Comparison of ENCODE assay signal across 23 cellular contexts in the genomic region with DNA sequence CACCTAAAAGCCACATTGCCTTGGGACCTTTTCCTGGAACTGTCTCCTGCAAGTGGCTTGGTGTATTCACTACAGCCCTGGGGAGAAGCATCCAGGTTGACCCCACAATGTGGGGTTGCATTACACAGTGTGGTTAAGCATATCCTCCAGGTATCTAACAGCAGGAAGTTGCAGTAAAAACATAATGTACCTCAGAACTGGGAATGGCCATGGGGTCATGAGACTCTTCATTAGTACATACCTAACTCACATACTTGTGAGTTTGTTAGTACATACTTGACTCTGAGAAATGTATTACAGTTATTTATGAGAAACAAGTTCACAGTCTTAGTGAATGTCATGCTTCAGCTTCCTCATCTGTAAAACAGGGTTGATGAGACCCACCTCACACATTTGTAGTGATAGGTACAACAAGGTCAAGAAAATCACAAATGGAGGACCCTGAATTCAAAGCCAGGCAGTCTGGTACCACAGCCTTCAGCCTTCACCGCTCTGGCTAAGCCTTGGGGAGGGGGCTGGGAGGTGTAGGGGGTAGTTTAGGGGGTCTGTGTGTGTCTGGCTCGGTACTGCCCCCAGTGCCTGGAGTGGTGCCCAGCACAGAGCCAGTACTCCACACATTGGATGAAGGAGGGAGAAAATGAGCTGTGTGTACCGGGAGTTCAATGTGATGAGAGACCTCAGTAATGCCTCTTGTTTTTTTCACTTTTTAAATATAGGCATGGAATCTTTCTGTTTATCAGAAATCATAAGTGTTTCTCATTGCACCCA. TPM values are rescaled to one million over a fixed set of nuclear protein-coding genes. Genes with fewer than 3 reads are reported as not detected.
A peak's percentile ranks its signal among the peaks of the same experiment; 100 is the strongest.
DNase-seq lines count a peak whose midpoint lies in the region; ATAC-seq, FAIRE-seq and TF ChIP-seq lines count a peak whose summit lies in the region.
"Had no signal": no experiment of that assay in that cellular context is flagged by ENCODE, and none has a peak within 500 bp of the region (broad histone marks: within the 10 kb centered on the region; RNA-seq: fewer than 3 reads in every experiment).

No MANE protein-coding gene starts in this region.

- ATAC-seq in lower lobe of right lung (peak; percentile 33 to 56), HG03571 (IDR thresholded peaks at IDR 0.05; ENCODE audit: unreplicated experiment) (no peak), HG03095 (IDR thresholded peaks at IDR 0.05; ENCODE audit: unreplicated experiment) (no peak)
- ATAC-seq: gastroesophageal sphincter, GM12878, left ventricle myocardium superior, T-helper 17 cell had no signal

- no peaks in the 10 kb centered on the region for H3K4me1 ChIP-seq in lower lobe of right lung
- H3K4me1 ChIP-seq: gastroesophageal sphincter had no signal

- no peak overlapping the region for H3K27ac ChIP-seq in lower lobe of right lung
- H3K27ac ChIP-seq: 22Rv1, cardiac muscle cell, gastroesophageal sphincter, VCaP had no signal

- TF ChIP-seq CTCF in GM12874 (IDR thresholded peaks at IDR 0.05; ENCODE audit: insufficient read depth, low read depth, low read length) (0 out of 2 replicates have a peak, but pooled peaks have one; percentile 13), bronchial epithelial cell (IDR thresholded peaks at IDR 0.05; ENCODE audit: insufficient read depth, low read length, severe bottlenecking) (no peak), lower lobe of right lung (IDR thresholded peaks at IDR 0.05) (no peak)

- FAIRE-seq in bronchial epithelial cell (lab: Jason Lieb, UNC), result no peak
- FAIRE-seq: D721Med, G401.6, GM12878 had no signal

- H3K27me3 ChIP-seq in bronchial epithelial cell (ENCODE audit: control insufficient read depth, insufficient read depth, low read length), result no peaks in the 10 kb centered on the region
- H3K27me3 ChIP-seq in lower lobe of right lung (ENCODE audit: low read depth), result no peaks in the 10 kb centered on the region
- H3K27me3 ChIP-seq: cardiac muscle cell, gastroesophageal sphincter, MG63 had no signal

- no peaks in the 10 kb centered on the region for H3K9me3 ChIP-seq in lower lobe of right lung
- H3K9me3 ChIP-seq: gastroesophageal sphincter, MG63, mucosa of descending colon had no signal

- intact Hi-C loops in lower lobe of right lung (cut with DNase I), result no loop called here

- peaks cover 3% of the 10 kb centered on the region for H3K36me3 ChIP-seq in bronchial epithelial cell (ENCODE audit: control insufficient read depth, insufficient read depth, low read length)
- peaks cover 35% of the 10 kb centered on the region for H3K36me3 ChIP-seq in lower lobe of right lung
- H3K36me3 ChIP-seq: MG63 had no signal

- H3K4me3 ChIP-seq in bronchial epithelial cell (ENCODE audit: low read depth, low read length) (no peak overlapping the region), lower lobe of right lung (no peak overlapping the region)
- H3K4me3 ChIP-seq: cardiac muscle cell, gastroesophageal sphincter, GM12878, MG63, mucosa of descending colon had no signal

- DNase-seq in NCI-H82 (lab: John Stamatoyannopoulos, UW) (peak; percentile 8), NCI-H82 treated with DMSO at 0.1 percent for 48 hours (lab: John Stamatoyannopoulos, UW; ENCODE audit: unreplicated experiment) (no peak), bronchial epithelial cell (ENCODE audit: low read depth) (peak; percentile 47), lower lobe of right lung (no peak), KG1 (lab: John Stamatoyannopoulos, UW) (no peak)
- DNase-seq: activated CD4-positive, alpha-beta T cell treated with anti-CD3 and anti-CD28 coated beads, Interleukin-2, amount 50 U/mL, for 4 hours; left ventricle myocardium superior; MG63; mucosa of descending colon; NCI-H146; NCI-H2171; NCI-H526; T-helper 17 cell had no signal

RNA-seq across cellular contexts. Expression of a gene that starts 53.0 kb away (rescaled TPM):
- total RNA-seq in bronchial epithelial cell (11.6 and 12.4 TPM in 2 replicates), lower lobe of right lung (13.5 TPM)

RNA-seq across cellular contexts. Expression of a gene that starts 53.0 kb away (rescaled TPM):
- total RNA-seq in bronchial epithelial cell, result 11.4 and 15.3 TPM in 2 replicates
- total RNA-seq in lower lobe of right lung, result 10.6 TPM

Comparison
In these comparisons a context has a peak if more than half of its experiments do, and no peak if none do; other contexts are left out.
1. DNase-seq: peak in NCI-H82 (single experiment) and bronchial epithelial cell (single experiment); none in NCI-H82 treated with DMSO at 0.1 percent for 48 hours (single experiment), lower lobe of right lung (single experiment) and KG1 (single experiment).
2. ATAC-seq: peak in lower lobe of right lung (2 of 2); none in HG03571 (single experiment) and HG03095 (single experiment).